ENCODE assay signal across 8 cellular contexts in the genomic region with DNA sequence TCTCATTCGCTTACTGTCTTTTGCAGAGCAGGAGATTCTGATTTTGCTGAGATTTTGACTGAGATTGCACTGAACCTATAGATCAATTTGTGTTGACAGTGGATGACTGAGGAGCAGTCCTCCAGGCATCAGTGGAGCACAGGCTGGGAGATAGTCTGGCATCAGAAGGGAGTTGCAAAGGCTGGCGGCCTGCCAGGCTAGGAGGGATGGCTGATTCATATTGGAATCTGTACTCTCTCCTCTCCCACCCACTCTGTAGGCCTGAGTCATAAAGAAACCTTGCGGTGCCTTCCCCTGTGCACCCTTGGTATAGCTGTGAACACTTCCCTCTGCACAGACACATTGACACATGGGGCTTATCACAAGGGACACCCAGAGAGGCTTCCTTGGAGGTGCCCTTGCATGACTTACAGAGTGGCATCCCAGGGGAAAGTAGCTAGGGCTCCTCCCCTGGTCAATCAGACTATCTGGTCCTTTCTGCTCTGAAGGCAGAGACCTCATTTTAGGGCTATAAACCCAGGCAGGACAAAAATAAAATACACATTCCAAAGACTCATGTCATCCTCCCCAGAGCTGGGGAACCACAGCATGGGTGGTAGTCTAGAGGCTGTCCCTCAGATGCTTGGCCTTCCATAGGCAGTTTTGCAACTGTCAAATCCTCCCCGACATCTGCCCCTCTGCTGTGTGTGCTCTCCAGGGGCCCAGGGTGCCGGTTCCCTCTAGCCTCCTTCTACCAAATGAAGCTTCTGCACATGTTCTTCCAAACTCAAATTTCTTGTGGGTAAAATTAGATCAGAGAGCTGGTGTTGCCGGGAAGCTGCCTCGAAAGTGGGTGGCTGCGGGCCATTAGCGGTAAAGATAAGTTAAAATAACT. TPM values are rescaled to one million over a fixed set of nuclear protein-coding genes. Genes with fewer than 3 reads are reported as not detected.
A peak's percentile ranks its signal among the peaks of the same experiment; 100 is the strongest.
DNase-seq lines count a peak whose midpoint lies in the region; ATAC-seq and TF ChIP-seq lines count a peak whose summit lies in the region.

No MANE protein-coding gene starts in this region.

- H3K27ac Mint-ChIP-seq in activated CD8-positive, alpha-beta T cell treated with anti-CD3 and anti-CD28 coated beads for 36 hours, result no peak overlapping the region
- H3K27ac Mint-ChIP-seq in progenitor cell of endocrine pancreas, result peak overlapping the region; percentile 70
- H3K27ac Mint-ChIP-seq in Caco-2 (ENCODE audit: unreplicated experiment), result no peak overlapping the region

- H3K36me3 Mint-ChIP-seq in activated CD8-positive, alpha-beta T cell treated with anti-CD3 and anti-CD28 coated beads for 36 hours (ENCODE audit: low read depth), result no peaks in the 10 kb centered on the region
- no peaks in the 10 kb centered on the region for H3K36me3 Mint-ChIP-seq in progenitor cell of endocrine pancreas (ENCODE audit: insufficient read depth)
- H3K36me3 Mint-ChIP-seq in Caco-2 (ENCODE audit: insufficient read depth, unreplicated experiment), result no peaks in the 10 kb centered on the region

- H3K9me3 ChIP-seq in Caco-2, result no peaks in the 10 kb centered on the region

- DNase-seq in ELR (ENCODE audit: low read depth) (peak; percentile 100), LoVo (ENCODE audit: low spot score) (peak; percentile 99), progenitor cell of endocrine pancreas (ENCODE audit: low spot score, unreplicated experiment) (no peak), NCI-H1436 (lab: John Stamatoyannopoulos, UW) (no peak), Caco-2 (no peak)
- DNase-seq in activated CD8-positive, alpha-beta T cell treated with anti-CD3 and anti-CD28 coated beads for 36 hours, result peak; percentile 95

- no peaks in the 10 kb centered on the region for H3K36me3 ChIP-seq in Caco-2 (ENCODE audit: control insufficient read depth, insufficient read depth, low read length)

- H3K9me3 Mint-ChIP-seq in activated CD8-positive, alpha-beta T cell treated with anti-CD3 and anti-CD28 coated beads for 36 hours, result no peaks in the 10 kb centered on the region
- H3K9me3 Mint-ChIP-seq in progenitor cell of endocrine pancreas (ENCODE audit: low read depth), result no peaks in the 10 kb centered on the region
- peaks cover under 1% of the 10 kb centered on the region for H3K9me3 Mint-ChIP-seq in Caco-2 (ENCODE audit: unreplicated experiment)

- CTCF ChIA-PET in activated CD8-positive, alpha-beta T cell treated with anti-CD3 and anti-CD28 coated beads for 36 hours (lab: Charles Lee), result interaction anchor here (1.0 to 2.1 kb wide), 6 partner anchors 10 to 174 kb away, joined by 3 to 6 read pairs (median 4); no protein-coding TSS in a partner anchor
- CTCF ChIA-PET in Caco-2 (lab: Charles Lee), result no interaction called here

- POLR2A ChIA-PET in activated CD8-positive, alpha-beta T cell treated with anti-CD3 and anti-CD28 coated beads for 36 hours (lab: Charles Lee), result interaction anchor here (1.0 to 1.2 kb wide), 2 partner anchors 37 to 174 kb away, joined by 3 to 5 read pairs; no protein-coding TSS in a partner anchor
- POLR2A ChIA-PET in Caco-2 (lab: Charles Lee), result no interaction called here

- no TSS peak for BruUV-seq in Caco-2 (replicated peaks; lab: Mats Ljungman, UMichigan)

- peaks cover 20% of the 10 kb centered on the region for H3K27me3 Mint-ChIP-seq in activated CD8-positive, alpha-beta T cell treated with anti-CD3 and anti-CD28 coated beads for 36 hours
- H3K27me3 Mint-ChIP-seq in progenitor cell of endocrine pancreas (no peaks in the 10 kb centered on the region), Caco-2 (ENCODE audit: insufficient read depth, unreplicated experiment) (peaks cover 9% of the 10 kb centered on the region)

- H3K4me3 Mint-ChIP-seq in activated CD8-positive, alpha-beta T cell treated with anti-CD3 and anti-CD28 coated beads for 36 hours, result no peak overlapping the region
- H3K4me3 Mint-ChIP-seq in progenitor cell of endocrine pancreas (ENCODE audit: low read depth), result no peak overlapping the region
- no peak overlapping the region for H3K4me3 Mint-ChIP-seq in Caco-2 (ENCODE audit: unreplicated experiment)

- no peak overlapping the region for H3K4me3 ChIP-seq in Caco-2 (ENCODE audit: low read depth, low read length)

- TF ChIP-seq CTCF in activated CD8-positive, alpha-beta T cell treated with anti-CD3 and anti-CD28 coated beads for 36 hours (IDR thresholded peaks at IDR 0.05), result no peak
- no peak for TF ChIP-seq CTCF in progenitor cell of endocrine pancreas (IDR thresholded peaks at IDR 0.05; ENCODE audit: unreplicated experiment)
- TF ChIP-seq CTCF in Caco-2 (IDR thresholded peaks at IDR 0.05; ENCODE audit: insufficient read depth in 1 of 2, low read depth in 1 of 2, low read length in 1 of 2, severe bottlenecking in 1 of 2, unreplicated experiment in 1 of 2), result no peak

- no peaks in the 10 kb centered on the region for H3K27me3 ChIP-seq in Caco-2 (replicated peaks; ENCODE audit: control insufficient read depth, insufficient read depth, low read length)

- peak; percentile 98 for ATAC-seq in GM21737 (IDR thresholded peaks at IDR 0.05; ENCODE audit: unreplicated experiment)
- ATAC-seq in activated CD8-positive, alpha-beta T cell treated with anti-CD3 and anti-CD28 coated beads for 36 hours, result peak; percentile 99
- ATAC-seq in esophagus mucosa, result peak; percentile 77

- intact Hi-C loops in activated CD8-positive, alpha-beta T cell treated with anti-CD3 and anti-CD28 coated beads for 36 hours (cut with micrococcal nuclease), result loop anchor here (10.0 kb wide), 1 partner anchor 169 kb away; no protein-coding TSS in a partner anchor
- intact Hi-C loops in Caco-2 (cut with micrococcal nuclease; ENCODE audit: unreplicated experiment), result no loop called here

- H3K4me1 Mint-ChIP-seq in activated CD8-positive, alpha-beta T cell treated with anti-CD3 and anti-CD28 coated beads for 36 hours (ENCODE audit: low read depth), result peaks cover 26% of the 10 kb centered on the region
- H3K4me1 Mint-ChIP-seq in progenitor cell of endocrine pancreas (ENCODE audit: low read depth) (peaks cover 9% of the 10 kb centered on the region), Caco-2 (ENCODE audit: low read depth, unreplicated experiment) (peaks cover 6% of the 10 kb centered on the region)

- H3K4me1 ChIP-seq in Caco-2, result peaks cover 3% of the 10 kb centered on the region; the same call in 1 of the 2 replicates

RNA-seq across cellular contexts. Expression of gene EEPD1, which starts 37.4 kb away (rescaled TPM):
- total RNA-seq in activated CD8-positive, alpha-beta T cell treated with anti-CD3 and anti-CD28 coated beads for 36 hours, result under 1 TPM; 0.76 to 0.90 TPM
- 2.9 TPM for total RNA-seq in esophagus mucosa
- 10.6 and 11.3 TPM in 2 replicates for total RNA-seq in progenitor cell of endocrine pancreas
- 1.8 and 2.1 TPM in 2 replicates for total RNA-seq in Caco-2 (2022)

Comparison
In these comparisons a context has a peak if more than half of its experiments do, and no peak if none do; other contexts are left out.
1. DNase-seq: peak in ELR (single experiment), LoVo (single experiment) and activated CD8-positive, alpha-beta T cell treated with anti-CD3 and anti-CD28 coated beads for 36 hours (single experiment); none in progenitor cell of endocrine pancreas (single experiment), NCI-H1436 (single experiment) and Caco-2 (0 of 2).
2. Peak in every context shown above with its lines, with median percentiles within 50 percentile points of each other: ATAC-seq.